ENCODE assay signal across 18 cellular contexts in genomic region chr22:41538583-41538982, GRCh38. TPM values are rescaled to one million over a fixed set of nuclear protein-coding genes. Genes with fewer than 3 reads are reported as not detected.
"Had no signal": no experiment of that assay in that cellular context is flagged by ENCODE, and none has a peak within 500 bp of the region (broad histone marks: within the 10 kb centered on the region; RNA-seq: fewer than 3 reads in every experiment).

No MANE protein-coding gene starts in this region.

- H3K27me3 Mint-ChIP-seq: activated naive CD4-positive, alpha-beta T cell treated with anti-CD3 and anti-CD28 coated beads, Interleukin-2, amount 10 ng/mL, durations not matched to agents 7 days and 5 days; activated T-helper 17 cell treated with anti-CD3 and anti-CD28 coated beads, Interleukin-2, amount 50 U/mL, for 72 hours; central memory CD8-positive, alpha-beta T cell; effector memory CD8-positive, alpha-beta T cell had no signal

- H3K4me3 ChIP-seq: body of pancreas, gastrocnemius medialis, tibial nerve, uterus had no signal

- H3K9me3 ChIP-seq: body of pancreas, gastrocnemius medialis, SK-N-SH, tibial nerve, uterus had no signal

- H3K4me2 ChIP-seq: SK-N-SH had no signal

- H3K27ac ChIP-seq: body of pancreas, epithelial cell of prostate, gastrocnemius medialis, uterus had no signal

- H3K27ac Mint-ChIP-seq: activated naive CD4-positive, alpha-beta T cell treated with anti-CD3 and anti-CD28 coated beads, Interleukin-2, amount 10 ng/mL, durations not matched to agents 7 days and 5 days; effector memory CD8-positive, alpha-beta T cell had no signal

- H3K36me3 ChIP-seq: uterus had no signal

- H3K4me3 Mint-ChIP-seq: activated naive CD4-positive, alpha-beta T cell treated with anti-CD3 and anti-CD28 coated beads, Interleukin-2, amount 10 ng/mL, durations not matched to agents 7 days and 5 days; activated T-helper 17 cell treated with anti-CD3 and anti-CD28 coated beads, Interleukin-2, amount 50 U/mL, for 72 hours; central memory CD8-positive, alpha-beta T cell; effector memory CD8-positive, alpha-beta T cell; nephron progenitor cell; stimulated activated effector memory CD8-positive, alpha-beta T cell treated with anti-CD3 and anti-CD28 coated beads, Interleukin-12 subunit alpha, Interleukin-12 subunit beta, amount 100 ng/mL, for 72 hours had no signal

- H3K9me3 Mint-ChIP-seq: activated naive CD4-positive, alpha-beta T cell treated with anti-CD3 and anti-CD28 coated beads, Interleukin-2, amount 10 ng/mL, durations not matched to agents 7 days and 5 days; activated T-helper 17 cell treated with anti-CD3 and anti-CD28 coated beads, Interleukin-2, amount 50 U/mL, for 72 hours; central memory CD8-positive, alpha-beta T cell; effector memory CD8-positive, alpha-beta T cell; nephron progenitor cell; stimulated activated effector memory CD8-positive, alpha-beta T cell treated with anti-CD3 and anti-CD28 coated beads, Interleukin-12 subunit alpha, Interleukin-12 subunit beta, amount 100 ng/mL, for 72 hours had no signal

- ATAC-seq: activated T-helper 17 cell treated with anti-CD3 and anti-CD28 coated beads, Interleukin-2, amount 50 U/mL, for 72 hours; body of pancreas; effector memory CD8-positive, alpha-beta T cell; gastrocnemius medialis; stimulated activated effector memory CD8-positive, alpha-beta T cell treated with anti-CD3 and anti-CD28 coated beads, Interleukin-12 subunit alpha, Interleukin-12 subunit beta, amount 100 ng/mL, for 72 hours had no signal

- H3K27me3 ChIP-seq: body of pancreas, gastrocnemius medialis, tibial nerve, uterus had no signal

- DNase-seq: activated CD4-positive, alpha-beta T cell treated with anti-CD3 and anti-CD28 coated beads for 1 hour; activated CD4-positive, alpha-beta T cell treated with anti-CD3 and anti-CD28 coated beads, Interleukin-2, amount 50 U/mL, for 4 hours; activated naive CD4-positive, alpha-beta T cell treated with anti-CD3 and anti-CD28 coated beads, Interleukin-2, amount 10 ng/mL, durations not matched to agents 7 days and 5 days; body of pancreas; effector memory CD8-positive, alpha-beta T cell; gastrocnemius medialis; kidney; nephron progenitor cell; SK-N-SH; stimulated activated CD4-positive, alpha-beta T cell treated with anti-CD3 and anti-CD28 coated beads, Interleukin-12 subunit alpha, Interleukin-12 subunit beta, amount 100 ng/mL, for 4 hours; T-helper 1 cell; uterus had no signal

- H3K9me2 ChIP-seq: SK-N-SH had no signal

- FAIRE-seq: kidney had no signal

RNA-seq across cellular contexts. Expression of gene CSDC2, which starts 22.2 kb away (rescaled TPM):
- total RNA-seq: activated T-helper 17 cell treated with anti-CD3 and anti-CD28 coated beads, Interleukin-2, amount 50 U/mL, for 72 hours; pulmonary artery endothelial cell had no signal
